In genomic region chr5:128290152-128290858, GRCh38 we compare ENCODE assay signal across 20 cellular contexts.
DNase-seq lines count a peak whose midpoint lies in the region; ATAC-seq and TF ChIP-seq lines count a peak whose summit lies in the region.
"Had no signal": no experiment of that assay in that cellular context is flagged by ENCODE, and none has a peak within 500 bp of the region (broad histone marks: within the 10 kb centered on the region; RNA-seq: fewer than 3 reads in every experiment).

No MANE protein-coding gene starts in this region.

- ATAC-seq in heart right ventricle, result no peak
- no peak for ATAC-seq in HG03439 (IDR thresholded peaks at IDR 0.05; ENCODE audit: unreplicated experiment)
- ATAC-seq: activated CD4-positive, CD25-positive, alpha-beta regulatory T cell treated with anti-CD3 and anti-CD28 coated beads, Interleukin-2, amount 50 U/mL, for 24 hours; naive thymus-derived CD4-positive, alpha-beta T cell; stimulated activated naive CD8-positive, alpha-beta T cell treated with anti-CD3 and anti-CD28 coated beads, Interleukin-15, amount 100 ng/mL, for 72 hours had no signal

- H3K4me1 ChIP-seq in cardiac muscle cell (ENCODE audit: low read depth), result no peaks in the 10 kb centered on the region
- no peaks in the 10 kb centered on the region for H3K4me1 ChIP-seq in heart right ventricle
- H3K4me1 ChIP-seq: adrenal gland; BLaER1 treated with 17β-estradiol and CSF1 and Interleukin-3, amounts not matched to agents 10 nM and 100 nM; colonic mucosa; upper lobe of left lung had no signal

- H3K27ac ChIP-seq in cardiac muscle cell (peak overlapping the region; percentile 11), heart right ventricle (no peak overlapping the region), brain microvascular endothelial cell (no peak overlapping the region)
- H3K27ac ChIP-seq: adrenal gland; BLaER1 treated with 17β-estradiol and CSF1 and Interleukin-3, amounts not matched to agents 10 nM and 100 nM; colonic mucosa; upper lobe of left lung had no signal

- intact Hi-C loops in heart right ventricle (cut with DNase I), result no loop called here

- H3K27me3 ChIP-seq in cardiac muscle cell, result no peaks in the 10 kb centered on the region
- no peaks in the 10 kb centered on the region for H3K27me3 ChIP-seq in heart right ventricle
- H3K27me3 ChIP-seq in brain microvascular endothelial cell (replicated peaks), result no peaks in the 10 kb centered on the region
- H3K27me3 ChIP-seq: adrenal gland; BLaER1 treated with 17β-estradiol and CSF1 and Interleukin-3, amounts not matched to agents 10 nM and 100 nM; colonic mucosa; upper lobe of left lung had no signal

- WGBS in heart right ventricle, 2 donors, result 57 to 61% methylated on average over 2 of the region's 2 CpGs

- H3K4me3 ChIP-seq in cardiac muscle cell (no peak overlapping the region), heart right ventricle (no peak overlapping the region), brain microvascular endothelial cell (ENCODE audit: low read depth, low read length) (no peak overlapping the region)
- H3K4me3 ChIP-seq: adrenal gland; BLaER1 treated with 17β-estradiol and CSF1 and Interleukin-3, amounts not matched to agents 10 nM and 100 nM; colonic mucosa; lung; upper lobe of left lung had no signal

- H3K36me3 ChIP-seq in cardiac muscle cell (peaks cover 83% of the 10 kb centered on the region), heart right ventricle (peaks cover 0 to 35% (median 0%) of the 10 kb centered on the region in 9 donors), brain microvascular endothelial cell (replicated peaks) (peaks cover 16% of the 10 kb centered on the region)
- H3K36me3 ChIP-seq: BLaER1 treated with 17β-estradiol and CSF1 and Interleukin-3, amounts not matched to agents 10 nM and 100 nM; colonic mucosa; upper lobe of left lung had no signal

- H3K9me3 ChIP-seq in cardiac muscle cell (ENCODE audit: low read depth) (no peaks in the 10 kb centered on the region), heart right ventricle (no peaks in the 10 kb centered on the region)
- H3K9me3 ChIP-seq: adrenal gland; BLaER1 treated with 17β-estradiol and CSF1 and Interleukin-3, amounts not matched to agents 10 nM and 100 nM; colonic mucosa; upper lobe of left lung had no signal

- in situ Hi-C loops in brain microvascular endothelial cell (cut with HindIII; ENCODE audit: low pct_ligation_motif_present, low sequenced_read_pairs), result no loop called here

- TF ChIP-seq CTCF in cardiac muscle cell (IDR thresholded peaks at IDR 0.05; ENCODE audit: low read depth, low read length) (no peak), heart right ventricle (IDR thresholded peaks at IDR 0.05) (no peak), brain microvascular endothelial cell (IDR thresholded peaks at IDR 0.05; ENCODE audit: low read depth, low read length, missing control alignments) (no peak)

- DNase-seq in cardiac muscle cell (ENCODE audit: low read depth in 1 of 2, low spot score in 1 of 2), result peak in 1 of 2 donors; percentile 6
- no peak for DNase-seq in heart right ventricle
- peak; percentile 63 for DNase-seq in amniotic epithelial cell (ENCODE audit: low read depth)
- DNase-seq in glomerular visceral epithelial cell (ENCODE audit: extremely low spot score), result peak; percentile 84
- DNase-seq in NCI-H2081 treated with DMSO at 0.1 percent for 48 hours (lab: John Stamatoyannopoulos, UW), result no peak
- no peak for DNase-seq in DMS53 treated with DMSO at 0.1 percent for 48 hours (lab: John Stamatoyannopoulos, UW; ENCODE audit: unreplicated experiment)
- no peak for DNase-seq in brain microvascular endothelial cell
- DNase-seq: adrenal gland; colonic mucosa; H9; naive thymus-derived CD4-positive, alpha-beta T cell; NCI-H2029; NCI-H524 treated with DMSO at 0.1 percent for 48 hours; retina; stimulated activated naive CD8-positive, alpha-beta T cell treated with anti-CD3 and anti-CD28 coated beads, Interleukin-15, amount 100 ng/mL, for 72 hours; upper lobe of left lung had no signal

Comparison
In these comparisons a context has a peak if more than half of its experiments do, and no peak if none do; other contexts are left out.
1. DNase-seq: peak in amniotic epithelial cell (single experiment) and glomerular visceral epithelial cell (single experiment); none in heart right ventricle (0 of 2), NCI-H2081 treated with DMSO at 0.1 percent for 48 hours (single experiment), DMS53 treated with DMSO at 0.1 percent for 48 hours (single experiment) and brain microvascular endothelial cell (single experiment).